ENCODE assay signal across 16 cellular contexts in genomic region chr20:8876381-8876780, GRCh38.
"Had no signal": no experiment of that assay in that cellular context is flagged by ENCODE, and none has a peak within 500 bp of the region (broad histone marks: within the 10 kb centered on the region; RNA-seq: fewer than 3 reads in every experiment).

No MANE protein-coding gene starts in this region.

- H3K9me3 Mint-ChIP-seq: immature natural killer cell, natural killer cell, neural crest cell, type B pancreatic cell had no signal

- DNase-seq: cortex of kidney; dorsolateral prefrontal cortex; effector CD8-positive, alpha-beta T cell; heart right ventricle; immature natural killer cell; left ventricle myocardium superior; mesenchymal stem cell; midbrain; natural killer cell; ovary; right cardiac atrium; stimulated activated CD4-positive, alpha-beta T cell treated with anti-CD3 and anti-CD28 coated beads, Interleukin-2, amount 100 ng/mL, for 48 hours; stimulated activated naive CD4-positive, alpha-beta T cell treated with Interleukin-2 at 50 U/mL for 16 hours; thyroid gland had no signal

- ATAC-seq: heart right ventricle, left ventricle myocardium superior, natural killer cell, right cardiac atrium had no signal

- H3K27me3 Mint-ChIP-seq: type B pancreatic cell had no signal

- H3K27ac Mint-ChIP-seq: immature natural killer cell, natural killer cell, type B pancreatic cell had no signal

- H3K4me3 Mint-ChIP-seq: immature natural killer cell, natural killer cell, neural crest cell, type B pancreatic cell had no signal

- H3K4me1 Mint-ChIP-seq: immature natural killer cell, natural killer cell had no signal
